In the genomic region with DNA sequence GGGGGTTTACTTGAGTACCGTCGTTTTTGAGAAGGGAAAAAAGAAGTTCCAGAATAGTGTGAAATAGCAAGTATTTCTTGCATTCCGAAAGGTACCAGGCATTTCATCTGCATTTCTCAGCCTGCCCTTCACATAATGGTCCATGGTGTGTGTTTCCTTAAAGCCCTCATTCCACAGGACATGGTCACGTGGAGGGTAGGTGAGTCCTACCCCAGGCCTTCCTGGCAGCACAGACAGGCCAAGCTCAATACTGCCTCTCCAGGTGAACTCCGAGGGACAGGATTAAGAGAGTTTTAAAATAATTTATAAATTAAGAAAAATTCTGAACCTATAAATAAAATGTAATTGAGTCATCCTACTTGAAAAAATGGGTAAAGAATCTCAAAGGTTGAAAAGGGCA, we compare ENCODE assay signal across 15 cellular contexts.
"Had no signal": no experiment of that assay in that cellular context is flagged by ENCODE, and none has a peak within 500 bp of the region (broad histone marks: within the 10 kb centered on the region; RNA-seq: fewer than 3 reads in every experiment).

No MANE protein-coding gene starts in this region.

- H3K4me3 Mint-ChIP-seq: activated CD4-positive, alpha-beta memory T cell treated with anti-CD3 and anti-CD28 coated beads for 36 hours; activated naive CD8-positive, alpha-beta T cell treated with anti-CD3 and anti-CD28 coated beads, Interleukin-2, amount 10 ng/mL, durations not matched to agents 7 days and 5 days; mesothelial cell of epicardium; natural killer cell treated with Interleukin-12 subunit alpha and Interleukin-12 subunit beta and Interleukin-15 and Interleukin-18, amount 100 ng/mL, for 72 hours; stimulated activated memory B cell treated with anti-CD40 and anti-IgM and Interleukin-4, amounts not matched to agents 10 μg/mL and 1 μg/mL and 100 μg/mL, for 72 hours had no signal

- H3K36me3 Mint-ChIP-seq: activated CD4-positive, alpha-beta memory T cell treated with anti-CD3 and anti-CD28 coated beads for 36 hours; activated naive CD8-positive, alpha-beta T cell treated with anti-CD3 and anti-CD28 coated beads, Interleukin-2, amount 10 ng/mL, durations not matched to agents 7 days and 5 days; natural killer cell treated with Interleukin-12 subunit alpha and Interleukin-12 subunit beta and Interleukin-15 and Interleukin-18, amount 100 ng/mL, for 72 hours; stimulated activated memory B cell treated with anti-CD40 and anti-IgM and Interleukin-4, amounts not matched to agents 10 μg/mL and 1 μg/mL and 100 μg/mL, for 72 hours had no signal

- H3K27ac ChIP-seq: parathyroid adenoma, spleen, thoracic aorta, upper lobe of right lung had no signal

- H3K79me2 ChIP-seq: parathyroid adenoma had no signal

- H3K4me3 ChIP-seq: lung, spleen, thoracic aorta, upper lobe of right lung had no signal

- H3K36me3 ChIP-seq: spleen, thoracic aorta, upper lobe of right lung had no signal

- H3K4me1 ChIP-seq: parathyroid adenoma, upper lobe of right lung had no signal

- H3K27ac Mint-ChIP-seq: activated CD4-positive, alpha-beta memory T cell treated with anti-CD3 and anti-CD28 coated beads for 36 hours; activated naive CD8-positive, alpha-beta T cell treated with anti-CD3 and anti-CD28 coated beads, Interleukin-2, amount 10 ng/mL, durations not matched to agents 7 days and 5 days; mesothelial cell of epicardium; natural killer cell treated with Interleukin-12 subunit alpha and Interleukin-12 subunit beta and Interleukin-15 and Interleukin-18, amount 100 ng/mL, for 72 hours; stimulated activated memory B cell treated with anti-CD40 and anti-IgM and Interleukin-4, amounts not matched to agents 10 μg/mL and 1 μg/mL and 100 μg/mL, for 72 hours had no signal

- H3K27me3 ChIP-seq: upper lobe of right lung had no signal

- H3K9ac ChIP-seq: parathyroid adenoma had no signal

- H2AFZ ChIP-seq: parathyroid adenoma had no signal

- DNase-seq: activated CD4-positive, alpha-beta memory T cell treated with anti-CD3 and anti-CD28 coated beads for 36 hours; activated CD4-positive, alpha-beta T cell treated with anti-CD3 and anti-CD28 coated beads for 4 hours; activated naive CD8-positive, alpha-beta T cell treated with anti-CD3 and anti-CD28 coated beads, Interleukin-2, amount 10 ng/mL, durations not matched to agents 7 days and 5 days; amygdala; hypothalamus; spleen; stimulated activated CD4-positive, alpha-beta T cell treated with anti-CD3 and anti-CD28 coated beads, Interleukin-4, amount 100 ng/mL, for 4 hours; upper lobe of right lung had no signal

- H3K4me1 Mint-ChIP-seq: activated naive CD8-positive, alpha-beta T cell treated with anti-CD3 and anti-CD28 coated beads, Interleukin-2, amount 10 ng/mL, durations not matched to agents 7 days and 5 days; stimulated activated memory B cell treated with anti-CD40 and anti-IgM and Interleukin-4, amounts not matched to agents 10 μg/mL and 1 μg/mL and 100 μg/mL, for 72 hours had no signal

- H3K9me3 Mint-ChIP-seq: activated CD4-positive, alpha-beta memory T cell treated with anti-CD3 and anti-CD28 coated beads for 36 hours; activated naive CD8-positive, alpha-beta T cell treated with anti-CD3 and anti-CD28 coated beads, Interleukin-2, amount 10 ng/mL, durations not matched to agents 7 days and 5 days; mesothelial cell of epicardium; natural killer cell treated with Interleukin-12 subunit alpha and Interleukin-12 subunit beta and Interleukin-15 and Interleukin-18, amount 100 ng/mL, for 72 hours; stimulated activated memory B cell treated with anti-CD40 and anti-IgM and Interleukin-4, amounts not matched to agents 10 μg/mL and 1 μg/mL and 100 μg/mL, for 72 hours had no signal

- ATAC-seq: left lobe of liver; natural killer cell treated with Interleukin-12 subunit alpha and Interleukin-12 subunit beta and Interleukin-15 and Interleukin-18, amount 100 ng/mL, for 72 hours; stimulated activated memory B cell treated with anti-CD40 and anti-IgM and Interleukin-4, amounts not matched to agents 10 μg/mL and 1 μg/mL and 100 μg/mL, for 72 hours; upper lobe of right lung had no signal

- H3K9me3 ChIP-seq: spleen, thoracic aorta, upper lobe of right lung had no signal
